Comparison of ENCODE assay signal across 2 cellular contexts in the genomic region with DNA sequence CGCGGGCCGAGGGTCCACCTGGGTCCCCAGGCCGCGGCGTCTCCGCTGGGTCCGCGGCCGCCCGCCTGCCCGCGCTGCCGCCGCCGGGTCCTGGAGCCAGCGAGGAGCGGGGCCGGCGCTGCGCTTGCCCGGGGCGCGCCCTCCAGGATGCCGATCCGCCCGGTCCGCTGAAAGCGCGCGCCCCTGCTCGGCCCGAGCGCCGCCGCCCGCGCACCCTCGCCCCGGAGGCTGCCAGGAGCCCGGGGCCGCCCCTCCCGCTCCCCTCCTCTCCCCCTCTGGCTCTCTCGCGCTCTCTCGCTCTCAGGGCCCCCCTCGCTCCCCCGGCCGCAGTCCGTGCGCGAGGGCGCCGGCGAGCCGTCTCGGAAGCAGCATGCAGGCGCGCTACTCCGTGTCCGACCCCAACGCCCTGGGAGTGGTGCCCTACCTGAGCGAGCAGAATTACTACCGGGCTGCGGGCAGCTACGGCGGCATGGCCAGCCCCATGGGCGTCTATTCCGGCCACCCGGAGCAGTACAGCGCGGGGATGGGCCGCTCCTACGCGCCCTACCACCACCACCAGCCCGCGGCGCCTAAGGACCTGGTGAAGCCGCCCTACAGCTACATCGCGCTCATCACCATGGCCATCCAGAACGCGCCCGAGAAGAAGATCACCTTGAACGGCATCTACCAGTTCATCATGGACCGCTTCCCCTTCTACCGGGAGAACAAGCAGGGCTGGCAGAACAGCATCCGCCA.
TF ChIP-seq lines count a peak whose summit lies in the region.

No MANE protein-coding gene starts in this region.

TF ChIP-seq in PFSK-1, 5 proteins besides CTCF, POLR2A, EP300 and RAD21 (continued from another document):
- TF ChIP-seq, protein P1, sequence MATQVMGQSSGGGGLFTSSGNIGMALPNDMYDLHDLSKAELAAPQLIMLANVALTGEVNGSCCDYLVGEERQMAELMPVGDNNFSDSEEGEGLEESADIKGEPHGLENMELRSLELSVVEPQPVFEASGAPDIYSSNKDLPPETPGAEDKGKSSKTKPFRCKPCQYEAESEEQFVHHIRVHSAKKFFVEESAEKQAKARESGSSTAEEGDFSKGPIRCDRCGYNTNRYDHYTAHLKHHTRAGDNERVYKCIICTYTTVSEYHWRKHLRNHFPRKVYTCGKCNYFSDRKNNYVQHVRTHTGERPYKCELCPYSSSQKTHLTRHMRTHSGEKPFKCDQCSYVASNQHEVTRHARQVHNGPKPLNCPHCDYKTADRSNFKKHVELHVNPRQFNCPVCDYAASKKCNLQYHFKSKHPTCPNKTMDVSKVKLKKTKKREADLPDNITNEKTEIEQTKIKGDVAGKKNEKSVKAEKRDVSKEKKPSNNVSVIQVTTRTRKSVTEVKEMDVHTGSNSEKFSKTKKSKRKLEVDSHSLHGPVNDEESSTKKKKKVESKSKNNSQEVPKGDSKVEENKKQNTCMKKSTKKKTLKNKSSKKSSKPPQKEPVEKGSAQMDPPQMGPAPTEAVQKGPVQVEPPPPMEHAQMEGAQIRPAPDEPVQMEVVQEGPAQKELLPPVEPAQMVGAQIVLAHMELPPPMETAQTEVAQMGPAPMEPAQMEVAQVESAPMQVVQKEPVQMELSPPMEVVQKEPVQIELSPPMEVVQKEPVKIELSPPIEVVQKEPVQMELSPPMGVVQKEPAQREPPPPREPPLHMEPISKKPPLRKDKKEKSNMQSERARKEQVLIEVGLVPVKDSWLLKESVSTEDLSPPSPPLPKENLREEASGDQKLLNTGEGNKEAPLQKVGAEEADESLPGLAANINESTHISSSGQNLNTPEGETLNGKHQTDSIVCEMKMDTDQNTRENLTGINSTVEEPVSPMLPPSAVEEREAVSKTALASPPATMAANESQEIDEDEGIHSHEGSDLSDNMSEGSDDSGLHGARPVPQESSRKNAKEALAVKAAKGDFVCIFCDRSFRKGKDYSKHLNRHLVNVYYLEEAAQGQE (IDR thresholded peaks at IDR 0.05; ENCODE audit: insufficient read depth in 1 of 2, low read depth in 2 of 2, low read length in 2 of 2) = no peak
- TF ChIP-seq TAF1 (IDR thresholded peaks at IDR 0.05; ENCODE audit: borderline replicate concordance, insufficient read depth, low read length) = 0 out of 2 replicates have a peak, but pooled peaks have one; percentile 1
TF ChIP-seq in PFSK-1: peak in this region for 1.

TF ChIP-seq in endothelial cell of umbilical vein, 7 proteins besides CTCF, POLR2A, EP300 and RAD21 (continued from another document):
- no peak for TF ChIP-seq POLR2AphosphoS5 (IDR thresholded peaks at IDR 0.05; ENCODE audit: insufficient read depth, low read depth, low read length)
